ENCODE assay signal across 3 cellular contexts in genomic region chr4:113982181-113982580, GRCh38.
TF ChIP-seq lines count a peak whose summit lies in the region.

No MANE protein-coding gene starts in this region.

TF ChIP-seq in SK-N-SH, 30 proteins besides CTCF, POLR2A, EP300 and RAD21:
- TF ChIP-seq RXRA (IDR thresholded peaks at IDR 0.05; ENCODE audit: borderline replicate concordance, low read depth), result no peak

TF ChIP-seq in SK-N-SH treated with all-trans-retinoic acid at 6 μM for 48 hours, 23 proteins besides CTCF, POLR2A, EP300 and RAD21:
- TF ChIP-seq TOX (CRISPR knock-in tag; IDR thresholded peaks at IDR 0.05; ENCODE audit: borderline replicate concordance) (no peak), ESRRG (CRISPR knock-in tag; IDR thresholded peaks at IDR 0.05) (no peak), ZNF70 (CRISPR knock-in tag; IDR thresholded peaks at IDR 0.05) (no peak), TSHZ2 (CRISPR knock-in tag; IDR thresholded peaks at IDR 0.05) (no peak), OSR1 (CRISPR knock-in tag; IDR thresholded peaks at IDR 0.05) (no peak), ISL1 (CRISPR knock-in tag; IDR thresholded peaks at IDR 0.05) (no peak), POU6F1 (CRISPR knock-in tag; IDR thresholded peaks at IDR 0.05; ENCODE audit: borderline replicate concordance, low read depth) (no peak), CREB5 (CRISPR knock-in tag; IDR thresholded peaks at IDR 0.05; ENCODE audit: low read depth) (no peak), PATZ1 (CRISPR knock-in tag; IDR thresholded peaks at IDR 0.05; ENCODE audit: borderline replicate concordance) (no peak), CSRNP3 (CRISPR knock-in tag; IDR thresholded peaks at IDR 0.05) (no peak), SNAI2 (CRISPR knock-in tag; IDR thresholded peaks at IDR 0.05) (no peak), ARNTL (CRISPR knock-in tag; IDR thresholded peaks at IDR 0.05; ENCODE audit: borderline replicate concordance, low read depth) (no peak), GLIS3 (CRISPR knock-in tag; IDR thresholded peaks at IDR 0.05) (no peak), ZNF565 (CRISPR knock-in tag; conservative IDR thresholded peaks at IDR 0.05; ENCODE audit: low read depth) (no peak)

TF ChIP-seq in H1, 55 proteins besides CTCF, POLR2A, EP300 and RAD21:
- TF ChIP-seq TCF12 (IDR thresholded peaks at IDR 0.05; ENCODE audit: low read depth, low read length), result no peak
- no peak for TF ChIP-seq RBBP5 (IDR thresholded peaks at IDR 0.05; ENCODE audit: borderline replicate concordance, low read depth, low read length)
- TF ChIP-seq CEBPB (IDR thresholded peaks at IDR 0.05; ENCODE audit: low read depth, low read length), result no peak
